Comparison of ENCODE assay signal across 15 cellular contexts in the genomic region with DNA sequence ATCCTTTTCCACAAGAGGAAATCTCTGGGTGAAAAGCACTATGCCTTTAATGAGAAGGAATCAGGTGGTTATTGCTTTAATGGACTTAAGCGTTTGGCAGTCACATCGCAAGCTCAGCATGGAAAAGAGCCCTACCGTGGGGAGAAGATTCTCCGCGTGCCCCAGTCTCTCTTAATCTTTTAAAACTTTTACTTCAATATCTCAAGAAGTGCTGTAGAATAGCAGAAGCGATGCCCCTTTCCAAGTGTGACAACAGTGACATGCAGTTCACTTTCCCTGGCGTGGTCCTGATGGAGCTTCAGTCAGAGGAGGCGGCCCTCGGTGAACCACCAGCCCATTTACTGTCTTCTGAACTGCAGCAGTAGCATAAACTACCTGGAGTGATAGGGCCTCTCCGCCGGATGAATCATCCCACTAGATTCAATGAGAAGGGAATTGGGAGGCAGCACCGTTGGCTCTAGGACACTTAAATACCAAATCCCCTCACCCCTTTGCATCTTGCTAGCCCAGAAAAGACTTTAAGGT.
"Had no signal": no experiment of that assay in that cellular context is flagged by ENCODE, and none has a peak within 500 bp of the region (broad histone marks: within the 10 kb centered on the region; RNA-seq: fewer than 3 reads in every experiment).

No MANE protein-coding gene starts in this region.

- H3K4me3 ChIP-seq: ascending aorta, breast epithelium, gastroesophageal sphincter, left lung had no signal

- H3K4me3 Mint-ChIP-seq: activated CD4-positive, alpha-beta memory T cell treated with anti-CD3 and anti-CD28 coated beads for 36 hours; activated CD4-positive, alpha-beta T cell treated with anti-CD3 and anti-CD28 coated beads for 36 hours; activated CD8-positive, alpha-beta memory T cell treated with anti-CD3 and anti-CD28 coated beads, Interleukin-2, amount 10 ng/mL, durations not matched to agents 7 days and 5 days; activated naive CD4-positive, alpha-beta T cell treated with anti-CD3 and anti-CD28 coated beads, Interleukin-2, amount 10 ng/mL, durations not matched to agents 7 days and 5 days; dendritic cell treated with granulocyte-macrophage colony-stimulating factor and Interleukin-4, amounts not matched to agents 40 ng/mL and 50 ng/mL, for 4 days; naive B cell had no signal

- H3K36me3 Mint-ChIP-seq: activated CD4-positive, alpha-beta memory T cell treated with anti-CD3 and anti-CD28 coated beads for 36 hours; activated CD8-positive, alpha-beta memory T cell treated with anti-CD3 and anti-CD28 coated beads, Interleukin-2, amount 10 ng/mL, durations not matched to agents 7 days and 5 days; activated naive CD4-positive, alpha-beta T cell treated with anti-CD3 and anti-CD28 coated beads, Interleukin-2, amount 10 ng/mL, durations not matched to agents 7 days and 5 days; naive B cell had no signal

- H3K27ac ChIP-seq: ascending aorta, breast epithelium, gastroesophageal sphincter, left lung, neutrophil, parathyroid adenoma, WERI-Rb-1 had no signal

- H3K9ac ChIP-seq: parathyroid adenoma had no signal

- H3K9me3 ChIP-seq: neutrophil had no signal

- H3K4me1 Mint-ChIP-seq: activated CD8-positive, alpha-beta memory T cell treated with anti-CD3 and anti-CD28 coated beads, Interleukin-2, amount 10 ng/mL, durations not matched to agents 7 days and 5 days; activated naive CD4-positive, alpha-beta T cell treated with anti-CD3 and anti-CD28 coated beads, Interleukin-2, amount 10 ng/mL, durations not matched to agents 7 days and 5 days; naive B cell had no signal

- H3K36me3 ChIP-seq: ascending aorta, breast epithelium, gastroesophageal sphincter, left lung, neutrophil, WERI-Rb-1 had no signal

- DNase-seq: cerebellar nuclear complex, kidney, left lung had no signal

- H2AFZ ChIP-seq: parathyroid adenoma had no signal

- H3K27me3 ChIP-seq: ascending aorta, neutrophil had no signal

- ATAC-seq: activated CD4-positive, alpha-beta T cell treated with anti-CD3 and anti-CD28 coated beads for 36 hours; gastroesophageal sphincter had no signal

- H3K79me2 ChIP-seq: parathyroid adenoma had no signal

- H3K4me1 ChIP-seq: ascending aorta, breast epithelium, gastroesophageal sphincter, left lung, parathyroid adenoma had no signal

- H3K27ac Mint-ChIP-seq: activated CD4-positive, alpha-beta memory T cell treated with anti-CD3 and anti-CD28 coated beads for 36 hours; activated CD4-positive, alpha-beta T cell treated with anti-CD3 and anti-CD28 coated beads for 36 hours; activated CD8-positive, alpha-beta memory T cell treated with anti-CD3 and anti-CD28 coated beads, Interleukin-2, amount 10 ng/mL, durations not matched to agents 7 days and 5 days; activated naive CD4-positive, alpha-beta T cell treated with anti-CD3 and anti-CD28 coated beads, Interleukin-2, amount 10 ng/mL, durations not matched to agents 7 days and 5 days; dendritic cell treated with granulocyte-macrophage colony-stimulating factor and Interleukin-4, amounts not matched to agents 40 ng/mL and 50 ng/mL, for 4 days; naive B cell had no signal
